ENCODE assay signal across 1 cellular context in genomic region chr17:51121620-51122472, GRCh38.
TF ChIP-seq lines count a peak whose summit lies in the region.

No MANE protein-coding gene starts in this region.

TF ChIP-seq in GM12878, 131 proteins besides CTCF, POLR2A, EP300 and RAD21 (continues in another document):
- TF ChIP-seq BCL11A (IDR thresholded peaks at IDR 0.05; ENCODE audit: low read depth, low read length) = 0 out of 2 replicates have a peak, but pooled peaks have one; percentile 4
- TF ChIP-seq SKIL (IDR thresholded peaks at IDR 0.05; ENCODE audit: low read depth, poor library complexity, severe bottlenecking) = no peak
- TF ChIP-seq NR2C1 (IDR thresholded peaks at IDR 0.05) = peak; percentile 21; the same call in 1 of the 2 replicates
- 0 out of 2 replicates have a peak, but pooled peaks have one; percentile 40 for TF ChIP-seq MEF2A (IDR thresholded peaks at IDR 0.05; ENCODE audit: insufficient read depth, low read depth, low read length)
- TF ChIP-seq MXI1 (IDR thresholded peaks at IDR 0.05; ENCODE audit: low read depth, low read length) = peak; percentile 54
- peak; percentile 52; the same call in 1 of the 2 replicates for TF ChIP-seq SIN3A (IDR thresholded peaks at IDR 0.05; ENCODE audit: low read depth, low read length)
- 0 out of 2 replicates have a peak, but pooled peaks have one; percentile 32 for TF ChIP-seq SMAD5 (IDR thresholded peaks at IDR 0.05; ENCODE audit: low read depth)
- TF ChIP-seq MEF2B (IDR thresholded peaks at IDR 0.05; ENCODE audit: partially characterized antibody, poor library complexity, severe bottlenecking) = no peak
- TF ChIP-seq ATF3 (IDR thresholded peaks at IDR 0.05; ENCODE audit: borderline replicate concordance, extremely low read depth, low read depth, low read length) = peak; percentile 74; the same call in 1 of the 2 replicates
- peak; percentile 69 for TF ChIP-seq POLR2AphosphoS2 (IDR thresholded peaks at IDR 0.05; ENCODE audit: low read depth, low read length)
- peak; percentile 39; the same call in 1 of the 2 replicates for TF ChIP-seq MTA2 (IDR thresholded peaks at IDR 0.05; ENCODE audit: low read depth)
- TF ChIP-seq HDAC2 (IDR thresholded peaks at IDR 0.05) = no peak
- peak; percentile 48; the same call in 1 of the 2 replicates for TF ChIP-seq NKRF (conservative IDR thresholded peaks at IDR 0.05)
- peak; percentile 93 for TF ChIP-seq RELA (IDR thresholded peaks at IDR 0.05; ENCODE audit: borderline replicate concordance, partially characterized antibody)
- 0 out of 2 replicates have a peak, but pooled peaks have one; percentile 71 for TF ChIP-seq WRNIP1 (IDR thresholded peaks at IDR 0.05; ENCODE audit: borderline replicate concordance, low read depth, low read length)
- TF ChIP-seq ZNF217 (IDR thresholded peaks at IDR 0.05) = no peak
- peak; percentile 45; the same call in 1 of the 2 replicates for TF ChIP-seq JUNB (IDR thresholded peaks at IDR 0.05)
- TF ChIP-seq BHLHE40 (IDR thresholded peaks at IDR 0.05; ENCODE audit: borderline replicate concordance in 1 of 2, low read depth in 2 of 2, low read length in 1 of 2) = peak; percentile 96 to 97
- TF ChIP-seq EED (IDR thresholded peaks at IDR 0.05; ENCODE audit: low read depth) = peak; percentile 89
- TF ChIP-seq ZSCAN29 (IDR thresholded peaks at IDR 0.05) = no peak
- peak; percentile 51; the same call in 1 of the 2 replicates for TF ChIP-seq IRF4 (IDR thresholded peaks at IDR 0.05; ENCODE audit: low read depth, low read length)
- TF ChIP-seq DPF2 (IDR thresholded peaks at IDR 0.05) = peak; percentile 66
- peak; percentile 71 for TF ChIP-seq RUNX3 (IDR thresholded peaks at IDR 0.05; ENCODE audit: low read length)
- TF ChIP-seq IKZF2 (IDR thresholded peaks at IDR 0.05) = peak; percentile 90 to 93
- no peak for TF ChIP-seq BMI1 (IDR thresholded peaks at IDR 0.05; ENCODE audit: borderline replicate concordance)
- TF ChIP-seq PKNOX1 (IDR thresholded peaks at IDR 0.05) = no peak
- TF ChIP-seq MTA3 (IDR thresholded peaks at IDR 0.05; ENCODE audit: borderline replicate concordance, low read length) = peak; percentile 19; the same call in 1 of the 2 replicates
- no peak for TF ChIP-seq NRF1 (conservative IDR thresholded peaks at IDR 0.05; ENCODE audit: low read depth, low read length)
- no peak for TF ChIP-seq SIX5 (IDR thresholded peaks at IDR 0.05; ENCODE audit: low read depth, low read length, severe bottlenecking)
- peak; percentile 89 for TF ChIP-seq POLR2AphosphoS5 (IDR thresholded peaks at IDR 0.05; ENCODE audit: low read length)
- TF ChIP-seq ATF7 (IDR thresholded peaks at IDR 0.05; ENCODE audit: low read depth) = peak; percentile 89
- 0 out of 4 replicates have a peak, but pooled peaks of 1 of the 2 experiments have one; percentile 14 for TF ChIP-seq ETV6 (conservative IDR thresholded peaks at IDR 0.05 in 1 of 2, IDR thresholded peaks at IDR 0.05 in 1 of 2; ENCODE audit: borderline replicate concordance in 1 of 2, low read depth in 1 of 2)
- TF ChIP-seq E2F8 (IDR thresholded peaks at IDR 0.05; ENCODE audit: low read depth, partially characterized antibody) = no peak
- TF ChIP-seq CBX5 (IDR thresholded peaks at IDR 0.05; ENCODE audit: low read depth) = no peak
- TF ChIP-seq YBX1 (IDR thresholded peaks at IDR 0.05) = no peak
- TF ChIP-seq TAF1 (IDR thresholded peaks at IDR 0.05; ENCODE audit: borderline replicate concordance, low read depth, low read length) = peak; percentile 34; the same call in 1 of the 2 replicates
- TF ChIP-seq ZZZ3 (IDR thresholded peaks at IDR 0.05; ENCODE audit: control insufficient read depth, insufficient read length, low read depth) = no peak
- no peak for TF ChIP-seq CHD4 (IDR thresholded peaks at IDR 0.05)
- peak; percentile 90 for TF ChIP-seq USF1 (IDR thresholded peaks at IDR 0.05; ENCODE audit: borderline replicate concordance, extremely low read length, insufficient read depth, low read depth, low read length)
- 0 out of 2 replicates have a peak, but pooled peaks have one; percentile 41 for TF ChIP-seq ZBED1 (IDR thresholded peaks at IDR 0.05; ENCODE audit: borderline replicate concordance)
- no peak for TF ChIP-seq PBX3 (IDR thresholded peaks at IDR 0.05; ENCODE audit: insufficient replicate concordance, low read depth, low read length)
- peak; percentile 89 for TF ChIP-seq MAX (IDR thresholded peaks at IDR 0.05; ENCODE audit: low read depth, low read length)
- no peak for TF ChIP-seq ZNF24 (IDR thresholded peaks at IDR 0.05)
- peak; percentile 25; the same call in 1 of the 2 replicates for TF ChIP-seq PML (IDR thresholded peaks at IDR 0.05; ENCODE audit: low read length)
- no peak; the same call in 1 of the 2 replicates for TF ChIP-seq IRF5 (IDR thresholded peaks at IDR 0.05; ENCODE audit: borderline replicate concordance)
- peak; percentile 80 to 99 for TF ChIP-seq EGR1 (IDR thresholded peaks at IDR 0.05; ENCODE audit: borderline replicate concordance in 1 of 2, low read depth in 2 of 2, low read length in 2 of 2)
- no peak for TF ChIP-seq SMARCA5 (IDR thresholded peaks at IDR 0.05)
- TF ChIP-seq SUZ12 (IDR thresholded peaks at IDR 0.05; ENCODE audit: unreplicated experiment) = no peak
- TF ChIP-seq ATF2 (IDR thresholded peaks at IDR 0.05; ENCODE audit: low read length) = peak; percentile 76; the same call in 1 of the 2 replicates
- 0 out of 2 replicates have a peak, but pooled peaks have one; percentile 30 for TF ChIP-seq CHD2 (IDR thresholded peaks at IDR 0.05; ENCODE audit: borderline replicate concordance, low read depth, low read length)
- 0 out of 2 replicates have a peak, but pooled peaks have one; percentile 59 for TF ChIP-seq TBL1XR1 (IDR thresholded peaks at IDR 0.05; ENCODE audit: low read depth, low read length)
- TF ChIP-seq PAX5 (IDR thresholded peaks at IDR 0.05; ENCODE audit: borderline replicate concordance, low read depth, low read length) = peak; percentile 75; the same call in 1 of the 2 replicates
